1 cellular context compared by ENCODE assay signal in genomic region chr1:15617173-15617873, GRCh38.
TF ChIP-seq lines count a peak whose summit lies in the region.

Gene DDI2, plus strand, starts transcription at chr1:15617458. Its CDS starts 213 bp downstream, at chr1:15617671.

TF ChIP-seq in HEK293, 187 proteins besides CTCF, POLR2A, EP300 and RAD21 (continued from another document):
- TF ChIP-seq ZNF48 (tag by site-specific recombination; IDR thresholded peaks at IDR 0.05) (no peak), ZNF777 (tag by site-specific recombination; IDR thresholded peaks at IDR 0.05; ENCODE audit: borderline replicate concordance) (no peak), RBAK (tag by site-specific recombination; IDR thresholded peaks at IDR 0.05) (no peak), ZBTB21 (tag by site-specific recombination; IDR thresholded peaks at IDR 0.05) (no peak), SP2 (tag by site-specific recombination; IDR thresholded peaks at IDR 0.05) (peak; percentile 98), TRIM28 (IDR thresholded peaks at IDR 0.05; ENCODE audit: borderline replicate concordance, low read length) (peak; percentile 48; the same call in 1 of the 2 replicates), ZNF366 (tag by site-specific recombination; conservative IDR thresholded peaks at IDR 0.05) (peak; percentile 98), HIC1 (tag by site-specific recombination; IDR thresholded peaks at IDR 0.05) (peak; percentile 78; the same call in 1 of the 2 replicates), ZNF280C (tag by site-specific recombination; IDR thresholded peaks at IDR 0.05) (no peak), HOXC10 (CRISPR knock-in tag; IDR thresholded peaks at IDR 0.05) (no peak), ZNF132 (tag by site-specific recombination; IDR thresholded peaks at IDR 0.05; ENCODE audit: borderline replicate concordance) (no peak), ZNF843 (tag by site-specific recombination; IDR thresholded peaks at IDR 0.05) (no peak), ZBTB44 (tag by site-specific recombination; IDR thresholded peaks at IDR 0.05) (peak; percentile 52; the same call in 1 of the 2 replicates), KLF1 (tag by site-specific recombination; IDR thresholded peaks at IDR 0.05) (peak; percentile 44; the same call in 1 of the 2 replicates), ZNF324 (tag by site-specific recombination; IDR thresholded peaks at IDR 0.05) (no peak), ZNF335 (tag by site-specific recombination; conservative IDR thresholded peaks at IDR 0.05) (peak; percentile 63; the same call in 1 of the 2 replicates), ZNF544 (tag by site-specific recombination; IDR thresholded peaks at IDR 0.05) (no peak), ZNF266 (tag by site-specific recombination; IDR thresholded peaks at IDR 0.05; ENCODE audit: low read depth) (no peak), MEIS1 (CRISPR knock-in tag; IDR thresholded peaks at IDR 0.05; ENCODE audit: borderline replicate concordance) (peak; percentile 24; the same call in 1 of the 2 replicates), PRDM1 (tag by site-specific recombination; IDR thresholded peaks at IDR 0.05) (peak; percentile 54; the same call in 1 of the 2 replicates), ZNF513 (tag by site-specific recombination; IDR thresholded peaks at IDR 0.05) (peak; percentile 93), ZNF391 (tag by site-specific recombination; IDR thresholded peaks at IDR 0.05; ENCODE audit: borderline replicate concordance, low read depth) (0 out of 2 replicates have a peak, but pooled peaks have one; percentile 18), ZNF221 (tag by site-specific recombination; IDR thresholded peaks at IDR 0.05; ENCODE audit: borderline replicate concordance) (no peak), GLIS1 (tag by site-specific recombination; IDR thresholded peaks at IDR 0.05) (peak; percentile 81), PRDM10 (tag by site-specific recombination; IDR thresholded peaks at IDR 0.05) (peak; percentile 64), ZIC2 (tag by site-specific recombination; IDR thresholded peaks at IDR 0.05) (peak; percentile 39; the same call in 1 of the 2 replicates), ZNF549 (tag by site-specific recombination; IDR thresholded peaks at IDR 0.05) (no peak), ZNF707 (tag by site-specific recombination; IDR thresholded peaks at IDR 0.05) (no peak), ZNF433 (tag by site-specific recombination; IDR thresholded peaks at IDR 0.05; ENCODE audit: low read depth) (no peak), ZNF394 (tag by site-specific recombination; IDR thresholded peaks at IDR 0.05; ENCODE audit: borderline replicate concordance) (0 out of 2 replicates have a peak, but pooled peaks have one; percentile 36), ZBTB8A (tag by site-specific recombination; IDR thresholded peaks at IDR 0.05) (0 out of 2 replicates have a peak, but pooled peaks have one; percentile 23), ZNF670 (tag by site-specific recombination; IDR thresholded peaks at IDR 0.05; ENCODE audit: low read depth) (no peak), KLF9 (tag by site-specific recombination; IDR thresholded peaks at IDR 0.05; ENCODE audit: low read depth) (peak; percentile 98)
- TF ChIP-seq, protein P1, sequence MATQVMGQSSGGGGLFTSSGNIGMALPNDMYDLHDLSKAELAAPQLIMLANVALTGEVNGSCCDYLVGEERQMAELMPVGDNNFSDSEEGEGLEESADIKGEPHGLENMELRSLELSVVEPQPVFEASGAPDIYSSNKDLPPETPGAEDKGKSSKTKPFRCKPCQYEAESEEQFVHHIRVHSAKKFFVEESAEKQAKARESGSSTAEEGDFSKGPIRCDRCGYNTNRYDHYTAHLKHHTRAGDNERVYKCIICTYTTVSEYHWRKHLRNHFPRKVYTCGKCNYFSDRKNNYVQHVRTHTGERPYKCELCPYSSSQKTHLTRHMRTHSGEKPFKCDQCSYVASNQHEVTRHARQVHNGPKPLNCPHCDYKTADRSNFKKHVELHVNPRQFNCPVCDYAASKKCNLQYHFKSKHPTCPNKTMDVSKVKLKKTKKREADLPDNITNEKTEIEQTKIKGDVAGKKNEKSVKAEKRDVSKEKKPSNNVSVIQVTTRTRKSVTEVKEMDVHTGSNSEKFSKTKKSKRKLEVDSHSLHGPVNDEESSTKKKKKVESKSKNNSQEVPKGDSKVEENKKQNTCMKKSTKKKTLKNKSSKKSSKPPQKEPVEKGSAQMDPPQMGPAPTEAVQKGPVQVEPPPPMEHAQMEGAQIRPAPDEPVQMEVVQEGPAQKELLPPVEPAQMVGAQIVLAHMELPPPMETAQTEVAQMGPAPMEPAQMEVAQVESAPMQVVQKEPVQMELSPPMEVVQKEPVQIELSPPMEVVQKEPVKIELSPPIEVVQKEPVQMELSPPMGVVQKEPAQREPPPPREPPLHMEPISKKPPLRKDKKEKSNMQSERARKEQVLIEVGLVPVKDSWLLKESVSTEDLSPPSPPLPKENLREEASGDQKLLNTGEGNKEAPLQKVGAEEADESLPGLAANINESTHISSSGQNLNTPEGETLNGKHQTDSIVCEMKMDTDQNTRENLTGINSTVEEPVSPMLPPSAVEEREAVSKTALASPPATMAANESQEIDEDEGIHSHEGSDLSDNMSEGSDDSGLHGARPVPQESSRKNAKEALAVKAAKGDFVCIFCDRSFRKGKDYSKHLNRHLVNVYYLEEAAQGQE (tag by site-specific recombination; IDR thresholded peaks at IDR 0.05) = no peak
- TF ChIP-seq, protein P2, sequence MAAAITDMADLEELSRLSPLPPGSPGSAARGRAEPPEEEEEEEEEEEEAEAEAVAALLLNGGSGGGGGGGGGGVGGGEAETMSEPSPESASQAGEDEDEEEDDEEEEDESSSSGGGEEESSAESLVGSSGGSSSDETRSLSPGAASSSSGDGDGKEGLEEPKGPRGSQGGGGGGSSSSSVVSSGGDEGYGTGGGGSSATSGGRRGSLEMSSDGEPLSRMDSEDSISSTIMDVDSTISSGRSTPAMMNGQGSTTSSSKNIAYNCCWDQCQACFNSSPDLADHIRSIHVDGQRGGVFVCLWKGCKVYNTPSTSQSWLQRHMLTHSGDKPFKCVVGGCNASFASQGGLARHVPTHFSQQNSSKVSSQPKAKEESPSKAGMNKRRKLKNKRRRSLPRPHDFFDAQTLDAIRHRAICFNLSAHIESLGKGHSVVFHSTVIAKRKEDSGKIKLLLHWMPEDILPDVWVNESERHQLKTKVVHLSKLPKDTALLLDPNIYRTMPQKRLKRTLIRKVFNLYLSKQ (tag by site-specific recombination; IDR thresholded peaks at IDR 0.05; ENCODE audit: borderline replicate concordance) = no peak
- TF ChIP-seq, protein P3, sequence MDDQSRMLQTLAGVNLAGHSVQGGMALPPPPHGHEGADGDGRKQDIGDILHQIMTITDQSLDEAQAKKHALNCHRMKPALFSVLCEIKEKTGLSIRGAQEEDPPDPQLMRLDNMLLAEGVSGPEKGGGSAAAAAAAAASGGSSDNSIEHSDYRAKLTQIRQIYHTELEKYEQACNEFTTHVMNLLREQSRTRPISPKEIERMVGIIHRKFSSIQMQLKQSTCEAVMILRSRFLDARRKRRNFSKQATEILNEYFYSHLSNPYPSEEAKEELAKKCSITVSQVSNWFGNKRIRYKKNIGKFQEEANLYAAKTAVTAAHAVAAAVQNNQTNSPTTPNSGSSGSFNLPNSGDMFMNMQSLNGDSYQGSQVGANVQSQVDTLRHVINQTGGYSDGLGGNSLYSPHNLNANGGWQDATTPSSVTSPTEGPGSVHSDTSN (CRISPR knock-in tag; IDR thresholded peaks at IDR 0.05) = peak; percentile 95
